ENCODE assay signal across 8 cellular contexts in the genomic region with DNA sequence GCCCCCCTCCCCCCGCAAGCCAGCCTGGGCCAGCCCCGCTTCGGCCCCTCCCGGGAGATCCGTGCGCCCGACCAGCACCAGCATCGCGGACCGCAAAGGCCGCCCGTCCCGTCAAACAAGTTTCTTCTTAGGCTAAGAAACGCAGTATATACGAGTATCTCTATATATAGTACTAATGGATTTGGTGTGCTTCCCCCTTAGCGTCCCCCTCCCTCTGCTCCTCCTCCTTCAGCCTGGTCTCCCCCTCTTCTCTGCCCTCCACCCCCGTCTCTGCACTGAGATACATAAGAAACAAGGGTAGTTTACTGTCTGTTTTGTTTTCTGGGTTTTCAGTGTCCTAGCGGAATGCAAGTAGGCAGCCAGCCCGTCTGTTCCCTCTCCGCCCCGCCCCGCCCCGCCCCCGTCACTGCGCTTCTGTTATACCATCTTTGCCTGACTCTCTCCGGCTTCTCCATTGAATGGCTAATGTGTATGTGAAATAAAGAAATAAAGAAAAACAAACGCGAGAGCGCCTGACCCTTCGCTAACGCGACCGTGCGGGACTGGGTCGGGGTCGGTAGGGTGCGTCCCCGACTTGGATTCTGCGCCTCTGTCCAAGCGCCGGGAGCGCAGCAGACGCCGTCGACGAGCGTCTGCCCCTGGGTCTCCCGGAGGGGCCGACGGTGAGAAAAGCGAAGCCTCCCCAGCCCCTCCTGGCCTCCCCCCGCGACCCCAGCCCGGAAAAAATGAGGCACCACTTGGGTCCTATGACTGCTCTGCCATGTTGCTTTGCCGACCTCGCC. TPM values are rescaled to one million over a fixed set of nuclear protein-coding genes. Genes with fewer than 3 reads are reported as not detected.
DNase-seq lines count a peak whose midpoint lies in the region; ATAC-seq and TF ChIP-seq lines count a peak whose summit lies in the region.

No MANE protein-coding gene starts in this region.

- TF ChIP-seq CTCF in MM.1S (IDR thresholded peaks at IDR 0.05; ENCODE audit: low read length) (no peak), adrenal gland (IDR thresholded peaks at IDR 0.05) (no peak), thoracic aorta (IDR thresholded peaks at IDR 0.05) (no peak)

- no peak for ATAC-seq in thoracic aorta (ENCODE audit: insufficient number of reproducible peaks, low FRiP score, low read depth)
- no peak for ATAC-seq in GM18861 (IDR thresholded peaks at IDR 0.05; ENCODE audit: unreplicated experiment)

- H3K4me1 ChIP-seq in MM.1S (ENCODE audit: low read length) (peaks cover 33% of the 10 kb centered on the region), adrenal gland (replicated peaks in 1 of 2) (peaks cover 19 to 34% of the 10 kb centered on the region in 2 donors), thoracic aorta (ENCODE audit: control insufficient read depth in 1 of 2, low read depth in 2 of 2) (peaks cover 26 to 73% of the 10 kb centered on the region in 2 donors)

- peaks cover 50% of the 10 kb centered on the region for H3K27me3 ChIP-seq in MM.1S (replicated peaks; ENCODE audit: insufficient read depth, low read length)
- H3K27me3 ChIP-seq in adrenal gland, result peaks cover 8% of the 10 kb centered on the region
- H3K27me3 ChIP-seq in thoracic aorta (replicated peaks; ENCODE audit: insufficient read depth), result no peaks in the 10 kb centered on the region

- H3K9ac ChIP-seq in MM.1S (ENCODE audit: low read length), result no peak overlapping the region

- peak overlapping the region; percentile 41 for H3K4me2 ChIP-seq in MM.1S (ENCODE audit: low read depth, low read length)

- no peak for TF ChIP-seq POLR2A in adrenal gland (IDR thresholded peaks at IDR 0.05)

- H3K27ac ChIP-seq in MM.1S (ENCODE audit: low read length), result no peak overlapping the region
- H3K27ac ChIP-seq in adrenal gland, result peak overlapping the region in 4 of 5 donors; percentile 37 to 93 (median 70)
- H3K27ac ChIP-seq in thoracic aorta, result peak overlapping the region; percentile 43 to 65

- H2AFZ ChIP-seq in MM.1S (ENCODE audit: low read length), result no peak overlapping the region

- peaks cover 5% of the 10 kb centered on the region for H3K79me2 ChIP-seq in MM.1S (ENCODE audit: low read length)

- DNase-seq in AG20443 (ENCODE audit: low spot score), result peak; percentile 85
- no peak for DNase-seq in MM.1S
- no peak for DNase-seq in adrenal gland
- DNase-seq in iris pigment epithelial cell (ENCODE audit: low read depth), result peak; percentile 76
- DNase-seq in thoracic aorta (ENCODE audit: low spot score), result no peak
- DNase-seq in NCI-H2029 treated with DMSO at 0.1 percent for 48 hours (lab: John Stamatoyannopoulos, UW), result no peak
- DNase-seq in NCI-H1048 (lab: John Stamatoyannopoulos, UW), result no peak

- H3K4me3 ChIP-seq in MM.1S (ENCODE audit: low read length) (no peak overlapping the region), adrenal gland (peak overlapping the region in 1 of 4 donors; percentile 48), thoracic aorta (peak overlapping the region; percentile 66)

- H3K36me3 ChIP-seq in MM.1S (replicated peaks; ENCODE audit: insufficient read depth, low read length), result no peaks in the 10 kb centered on the region
- H3K36me3 ChIP-seq in adrenal gland (replicated peaks in 1 of 2), result no peaks in the 10 kb centered on the region
- peaks cover 12% of the 10 kb centered on the region for H3K36me3 ChIP-seq in thoracic aorta

- intact Hi-C loops in adrenal gland (cut with DNase I), result no loop called here

- H4K20me1 ChIP-seq in MM.1S (ENCODE audit: insufficient read depth, low read length), result no peaks in the 10 kb centered on the region

- H3K9me2 ChIP-seq in MM.1S (replicated peaks; ENCODE audit: insufficient read depth, low read length), result no peaks in the 10 kb centered on the region

- H3K9me3 ChIP-seq in MM.1S (replicated peaks; ENCODE audit: insufficient read depth, low read length), result no peaks in the 10 kb centered on the region
- no peaks in the 10 kb centered on the region for H3K9me3 ChIP-seq in adrenal gland (replicated peaks in 1 of 3)
- H3K9me3 ChIP-seq in thoracic aorta, result no peaks in the 10 kb centered on the region

- peaks cover 28% of the 10 kb centered on the region for H3F3A ChIP-seq in MM.1S (ENCODE audit: insufficient read depth, low read length)

- WGBS in adrenal gland, 4 donors, result 4 to 10% (median 5%) methylated on average over 30 to 56 of the region's 56 CpGs

RNA-seq across cellular contexts. Expression of gene LYL1, which starts 4.2 kb away (rescaled TPM):
- 10 to 100 TPM in 5 of 8 donors, 1 to 10 TPM in 3; 4.3 to 22.5 (median 13.2) TPM for total RNA-seq in adrenal gland
- polyA plus RNA-seq in adrenal gland, result 10 to 100 TPM in 1 of 3 donors, 1 to 10 TPM in 1, under 1 TPM in 1; 0.38 to 18.7 (median 7.9) TPM
- total RNA-seq in thoracic aorta, result 10 to 100 TPM; 10.6 to 36.1 TPM

RNA-seq across cellular contexts. Expression of gene TRMT1, which starts 18.1 kb away (rescaled TPM):
- total RNA-seq in adrenal gland (10 to 100 TPM; 13.4 to 48.0 (median 35.4) TPM), thoracic aorta (10 to 100 TPM; 35.3 to 52.3 TPM)
- polyA plus RNA-seq in adrenal gland, result 100 to 1,000 TPM in 2 of 3 donors, 10 to 100 TPM in 1; 15.5 to 229 (median 120) TPM

RNA-seq across cellular contexts. Expression of gene NACC1, which starts 19.6 kb away (rescaled TPM):
- total RNA-seq in adrenal gland (10 to 100 TPM; 26.7 to 67.0 (median 48.0) TPM), thoracic aorta (10 to 100 TPM; 27.2 to 28.8 TPM)
- 10 to 100 TPM; 12.4 to 47.7 (median 14.8) TPM for polyA plus RNA-seq in adrenal gland

RNA-seq across cellular contexts. Expression of gene STX10, which starts 51.7 kb away (rescaled TPM):
- 10 to 100 TPM; 30.5 to 90.7 (median 65.0) TPM for total RNA-seq in adrenal gland
- polyA plus RNA-seq in adrenal gland, result 100 to 1,000 TPM in 2 of 3 donors, 10 to 100 TPM in 1; 16.0 to 182 (median 159) TPM
- total RNA-seq in thoracic aorta, result 10 to 100 TPM; 30.8 to 83.4 TPM

RNA-seq across cellular contexts. Expression of gene IER2, which starts 51.7 kb away (rescaled TPM):
- total RNA-seq in adrenal gland (100 to 1,000 TPM in 2 of 8 donors, 10 to 100 TPM in 6; 36.4 to 121 (median 61.8) TPM), thoracic aorta (100 to 1,000 TPM; 125 to 440 TPM)
- polyA plus RNA-seq in adrenal gland, result 100 to 1,000 TPM in 1 of 3 donors, 10 to 100 TPM in 1, 1 to 10 TPM in 1; 7.4 to 120 (median 97.1) TPM

Comparison
In these comparisons a context has a peak if more than half of its experiments do, and no peak if none do; other contexts are left out.
1. DNase-seq: peak in AG20443 (single experiment) and iris pigment epithelial cell (single experiment); none in MM.1S (single experiment), adrenal gland (0 of 7), thoracic aorta (single experiment), NCI-H2029 treated with DMSO at 0.1 percent for 48 hours (single experiment) and NCI-H1048 (single experiment).